14 cellular contexts compared by ENCODE assay signal in genomic region chr9:27714388-27714787, GRCh38.
DNase-seq lines count a peak whose midpoint lies in the region; TF ChIP-seq lines count a peak whose summit lies in the region.
"Had no signal": no experiment of that assay in that cellular context is flagged by ENCODE, and none has a peak within 500 bp of the region (broad histone marks: within the 10 kb centered on the region; RNA-seq: fewer than 3 reads in every experiment).

No MANE protein-coding gene starts in this region.

- H3K36me3 Mint-ChIP-seq in progenitor cell of endocrine pancreas (ENCODE audit: insufficient read depth), result no peaks in the 10 kb centered on the region
- H3K36me3 Mint-ChIP-seq: natural killer cell treated with Interleukin-12 subunit alpha and Interleukin-12 subunit beta and Interleukin-15 and Interleukin-18, amount 100 ng/mL, for 72 hours had no signal

- peaks cover 7% of the 10 kb centered on the region for H3K27me3 Mint-ChIP-seq in progenitor cell of endocrine pancreas
- H3K27me3 Mint-ChIP-seq: CD4-positive, alpha-beta T cell had no signal

- H3K9me3 Mint-ChIP-seq in progenitor cell of endocrine pancreas (ENCODE audit: low read depth), result peaks cover 2% of the 10 kb centered on the region
- H3K9me3 Mint-ChIP-seq: activated T-helper 2 cell treated with anti-CD3 and anti-CD28 coated beads, Interferon-gamma antibody, Interleukin-2, Interleukin-4, amounts not matched to agents 10 μg/mL and 5 μg/mL and 100 μg/mL, durations not matched to agents 14 hours and 24 hours and 36 hours; CD4-positive, alpha-beta T cell had no signal

- H3K4me3 Mint-ChIP-seq in progenitor cell of endocrine pancreas (ENCODE audit: low read depth), result no peak overlapping the region
- H3K4me3 Mint-ChIP-seq: CD4-positive, alpha-beta T cell; natural killer cell treated with Interleukin-12 subunit alpha and Interleukin-12 subunit beta and Interleukin-15 and Interleukin-18, amount 100 ng/mL, for 72 hours had no signal

- DNase-seq in NCI-H524 (lab: John Stamatoyannopoulos, UW) (peak; percentile 35 to 69), NCI-H524 treated with DMSO at 0.1 percent for 48 hours (lab: John Stamatoyannopoulos, UW) (no peak), NCI-H446 (lab: John Stamatoyannopoulos, UW) (peak; percentile 39 to 84), cerebellar nuclear complex (lab: John Stamatoyannopoulos, UW) (peak; percentile 63 to 87), progenitor cell of endocrine pancreas (ENCODE audit: low spot score, unreplicated experiment) (no peak), DMS79 (lab: John Stamatoyannopoulos, UW) (no peak)
- DNase-seq in activated effector memory CD4-positive, alpha-beta T cell treated with Interleukin-2 at 50 U/mL for 16 hours, result no peak
- no peak for DNase-seq in activated CD4-positive, alpha-beta T cell treated with anti-CD3 and anti-CD28 coated beads for 1 hour
- DNase-seq: ACHN; CD4-positive, alpha-beta T cell; NCI-H1417; RPMI8226 had no signal

- H3K4me1 Mint-ChIP-seq in progenitor cell of endocrine pancreas (ENCODE audit: low read depth), result no peaks in the 10 kb centered on the region

- TF ChIP-seq CTCF in progenitor cell of endocrine pancreas (IDR thresholded peaks at IDR 0.05; ENCODE audit: unreplicated experiment), result peak; percentile 48

- no peak overlapping the region for H3K27ac Mint-ChIP-seq in progenitor cell of endocrine pancreas
- H3K27ac Mint-ChIP-seq: activated T-helper 2 cell treated with anti-CD3 and anti-CD28 coated beads, Interferon-gamma antibody, Interleukin-2, Interleukin-4, amounts not matched to agents 10 μg/mL and 5 μg/mL and 100 μg/mL, durations not matched to agents 14 hours and 24 hours and 36 hours; CD4-positive, alpha-beta T cell; natural killer cell treated with Interleukin-12 subunit alpha and Interleukin-12 subunit beta and Interleukin-15 and Interleukin-18, amount 100 ng/mL, for 72 hours had no signal

Comparison
In these comparisons a context has a peak if more than half of its experiments do, and no peak if none do; other contexts are left out.
1. DNase-seq: peak in NCI-H524 (2 of 2), NCI-H446 (2 of 2) and cerebellar nuclear complex (2 of 2); none in NCI-H524 treated with DMSO at 0.1 percent for 48 hours (single experiment), progenitor cell of endocrine pancreas (single experiment), activated effector memory CD4-positive, alpha-beta T cell treated with Interleukin-2 at 50 U/mL for 16 hours (single experiment), activated CD4-positive, alpha-beta T cell treated with anti-CD3 and anti-CD28 coated beads for 1 hour (single experiment) and DMS79 (single experiment).